Comparison of ENCODE assay signal across 8 cellular contexts in genomic region chr11:118921121-118921928, GRCh38. TPM values are rescaled to one million over a fixed set of nuclear protein-coding genes. Genes with fewer than 3 reads are reported as not detected.
DNase-seq lines count a peak whose midpoint lies in the region; ATAC-seq and TF ChIP-seq lines count a peak whose summit lies in the region.

No MANE protein-coding gene starts in this region.

- no TSS peak for BruUV-seq in mammary epithelial cell (replicated peaks; lab: Mats Ljungman, UMichigan)

- H3K4me2 ChIP-seq in mammary epithelial cell (ENCODE audit: insufficient read depth, low read depth, low read length), result peak overlapping the region; percentile 96

- no peaks in the 10 kb centered on the region for H3K36me3 ChIP-seq in mammary epithelial cell (ENCODE audit: insufficient read depth, low read length)
- H3K36me3 ChIP-seq in subcutaneous abdominal adipose tissue (ENCODE audit: control insufficient read depth in 5 of 5, insufficient read depth in 5 of 5, low read length in 5 of 5), result no peaks in the 10 kb centered on the region

- 15% methylated on average over 5 of the region's 13 CpGs for WGBS in mammary epithelial cell (ENCODE audit: low coverage, missing lambda C conversion rate)

- H3K79me2 ChIP-seq in mammary epithelial cell (ENCODE audit: insufficient read depth, low read length), result peaks cover 91% of the 10 kb centered on the region

- H3K4me3 ChIP-seq in AG10803 (ENCODE audit: low read length) (peak overlapping the region; percentile 99), mammary epithelial cell (replicated peaks in 1 of 3; ENCODE audit: insufficient read depth in 1 of 3, low read depth in 2 of 3, low read length in 3 of 3) (peak overlapping the region; percentile 94 to 100 (median 95)), subcutaneous abdominal adipose tissue (ENCODE audit: low read depth in 1 of 5, low read length in 5 of 5) (peak overlapping the region; percentile 76 to 99 (median 97))

- H4K20me1 ChIP-seq in mammary epithelial cell (ENCODE audit: insufficient read depth, low read length), result no peaks in the 10 kb centered on the region

- DNase-seq in AG10803 (ENCODE audit: low read depth) (peak; percentile 90), LHCN-M2 (ENCODE audit: low read depth) (peak; percentile 82), mammary epithelial cell (peak; percentile 85), NCI-H1092 treated with DMSO at 0.1 percent for 48 hours (lab: John Stamatoyannopoulos, UW) (no peak)
- no peak for DNase-seq in stimulated activated CD4-positive, alpha-beta T cell treated with anti-CD3 and anti-CD28 coated beads, Interleukin-4, amount 100 ng/mL, for 24 hours

- intact Hi-C loops in mammary epithelial cell (cut with micrococcal nuclease), result no loop called here

- H3K9me3 ChIP-seq in mammary epithelial cell (replicated peaks; ENCODE audit: insufficient read depth, low read length) (no peaks in the 10 kb centered on the region), subcutaneous abdominal adipose tissue (ENCODE audit: control insufficient read depth in 5 of 5, low read length in 5 of 5) (no peaks in the 10 kb centered on the region)

- peak overlapping the region; percentile 69 for H3K9ac ChIP-seq in mammary epithelial cell (ENCODE audit: insufficient read depth, low read length)
- peak overlapping the region; percentile 42 to 97 (median 83) for H3K9ac ChIP-seq in subcutaneous abdominal adipose tissue (ENCODE audit: low read length in 5 of 5)

- no peak overlapping the region for H2AFZ ChIP-seq in mammary epithelial cell (ENCODE audit: low read depth, low read length)

- CTCF ChIA-PET in mammary epithelial cell (lab: Charles Lee; ENCODE audit: low non-redundant PET), result no interaction called here

- H3K27me3 ChIP-seq in mammary epithelial cell (ENCODE audit: insufficient read depth, low read length) (no peaks in the 10 kb centered on the region), layer of hippocampus (ENCODE audit: control insufficient read depth, insufficient read depth, low read length) (no peaks in the 10 kb centered on the region), subcutaneous abdominal adipose tissue (ENCODE audit: control insufficient read depth in 5 of 5, insufficient read depth in 4 of 5, low read length in 5 of 5) (peaks cover 0 to 6% (median 0%) of the 10 kb centered on the region in 5 donors)

- ATAC-seq in HG03039 (IDR thresholded peaks at IDR 0.05; ENCODE audit: unreplicated experiment), result no peak

- dilution Hi-C loops in mammary epithelial cell (cut with HindIII; ENCODE audit: low sequenced_read_pairs), result no loop called here

- in situ Hi-C loops in mammary epithelial cell (cut with MboI; ENCODE audit: low sequenced_read_pairs in 2 of 2), result no loop called here

- H3K4me1 ChIP-seq in mammary epithelial cell (ENCODE audit: insufficient read depth, low read length), result peaks cover 75% of the 10 kb centered on the region
- H3K4me1 ChIP-seq in subcutaneous abdominal adipose tissue (ENCODE audit: control insufficient read depth in 5 of 5, insufficient read depth in 5 of 5, low read length in 5 of 5), result peaks cover 55 to 94% (median 87%) of the 10 kb centered on the region in 5 donors

- H3K27ac ChIP-seq in mammary epithelial cell (ENCODE audit: insufficient read depth, low read depth, low read length) (peak overlapping the region; percentile 91), layer of hippocampus (ENCODE audit: low read depth, low read length) (peak overlapping the region; percentile 77), subcutaneous abdominal adipose tissue (ENCODE audit: low read depth, low read length) (peak overlapping the region; percentile 99)

- no peak for TF ChIP-seq CTCF in AG10803 (conservative IDR thresholded peaks at IDR 0.05; ENCODE audit: low read length)
- no peak for TF ChIP-seq CTCF in mammary epithelial cell (conservative IDR thresholded peaks at IDR 0.05 in 1 of 2, IDR thresholded peaks at IDR 0.05 in 1 of 2; ENCODE audit: extremely low read depth in 1 of 2, insufficient read depth in 1 of 2, low read depth in 1 of 2, low read length in 2 of 2)

RNA-seq across cellular contexts. Expression of gene BCL9L, which starts 4.4 kb away (rescaled TPM):
- total RNA-seq in LHCN-M2 (2014; rRNA removed) (7.4 and 10.3 TPM in 2 replicates), mammary epithelial cell (100 to 1,000 TPM in 1 of 2 donors, 10 to 100 TPM in 1; 29.2 to 146 TPM)
- polyA plus RNA-seq in LHCN-M2 (2012), result 29.8 TPM
- 20.5 TPM for polyA plus RNA-seq in mammary epithelial cell
- 39.1 TPM for polyA minus RNA-seq in mammary epithelial cell

RNA-seq across cellular contexts. Expression of gene UPK2, which starts 34.8 kb away (rescaled TPM):
- total RNA-seq in LHCN-M2 (2014; rRNA removed) (not detected in 2 replicates), mammary epithelial cell (under 1 TPM in 1 of 2 donors, not detected in 1; 0.45 TPM)
- 0.34 TPM for polyA plus RNA-seq in LHCN-M2 (2012)
- polyA plus RNA-seq in mammary epithelial cell, result 0.74 TPM
- polyA minus RNA-seq in mammary epithelial cell, result not detected

RNA-seq across cellular contexts. Expression of gene CXCR5, which starts 37.6 kb away (rescaled TPM):
- total RNA-seq in LHCN-M2 (2014; rRNA removed) (not detected in 2 replicates), mammary epithelial cell (not detected)
- not detected for polyA plus RNA-seq in LHCN-M2 (2012)
- not detected for polyA plus RNA-seq in mammary epithelial cell
- polyA minus RNA-seq in mammary epithelial cell, result not detected

RNA-seq across cellular contexts. Expression of gene FOXR1, which starts 50.2 kb away (rescaled TPM):
- total RNA-seq in LHCN-M2 (2014; rRNA removed), result not detected in 2 replicates
- not detected for polyA plus RNA-seq in LHCN-M2 (2012)
- not detected for total RNA-seq in mammary epithelial cell
- not detected for polyA plus RNA-seq in mammary epithelial cell
- polyA minus RNA-seq in mammary epithelial cell, result not detected

Comparison
In these comparisons a context has a peak if more than half of its experiments do, and no peak if none do; other contexts are left out.
1. DNase-seq: peak in AG10803 (single experiment), LHCN-M2 (single experiment) and mammary epithelial cell (single experiment); none in NCI-H1092 treated with DMSO at 0.1 percent for 48 hours (single experiment) and stimulated activated CD4-positive, alpha-beta T cell treated with anti-CD3 and anti-CD28 coated beads, Interleukin-4, amount 100 ng/mL, for 24 hours (single experiment).
2. Peak in every context shown above with its lines, with median percentiles within 50 percentile points of each other: H3K4me3 ChIP-seq and H3K27ac ChIP-seq.